Comparison of ENCODE assay signal across 9 cellular contexts in genomic region chr9:133195029-133195428, GRCh38. TPM values are rescaled to one million over a fixed set of nuclear protein-coding genes. Genes with fewer than 3 reads are reported as not detected.
"Had no signal": no experiment of that assay in that cellular context is flagged by ENCODE, and none has a peak within 500 bp of the region (broad histone marks: within the 10 kb centered on the region; RNA-seq: fewer than 3 reads in every experiment).

No MANE protein-coding gene starts in this region.

- DNase-seq: GDM1, GF-D8 had no signal

- H3K4me3 ChIP-seq: GM12878 had no signal

- FAIRE-seq: G401.6, GM12878, GM12891, GM12892, GM18507, GM19239 had no signal

- ATAC-seq: GM12878 had no signal

RNA-seq across cellular contexts. Expression of gene OBP2B, which starts 14.0 kb away (rescaled TPM):
- total RNA-seq: G401, GM12878 had no signal
- polyA plus RNA-seq: GM12878 had no signal

RNA-seq across cellular contexts. Expression of gene GBGT1, which starts 31.3 kb away (rescaled TPM):
- total RNA-seq: G401 had no signal
